In genomic region chr1:156813750-156814570, GRCh38 we compare ENCODE assay signal across 8 cellular contexts. TPM values are rescaled to one million over a fixed set of nuclear protein-coding genes. Genes with fewer than 3 reads are reported as not detected.
DNase-seq lines count a peak whose midpoint lies in the region; ATAC-seq and TF ChIP-seq lines count a peak whose summit lies in the region.

No MANE protein-coding gene starts in this region.

- TF ChIP-seq POLR2A in Peyer's patch (IDR thresholded peaks at IDR 0.05) (no peak), ovary (IDR thresholded peaks at IDR 0.05) (no peak), thyroid gland (IDR thresholded peaks at IDR 0.05) (peak in 1 of 2 donors; percentile 16)

- TF ChIP-seq CTCF in Peyer's patch (IDR thresholded peaks at IDR 0.05) (peak; percentile 24 to 78 (median 70)), ovary (IDR thresholded peaks at IDR 0.05) (peak; percentile 38 to 57 (median 52)), thyroid gland (IDR thresholded peaks at IDR 0.05) (peak; percentile 19 to 76 (median 43))

- no peaks in the 10 kb centered on the region for H3K36me3 ChIP-seq in Peyer's patch
- H3K36me3 ChIP-seq in ovary: no peaks in the 10 kb centered on the region
- no peaks in the 10 kb centered on the region for H3K36me3 ChIP-seq in thyroid gland

- 7 to 19% (median 12%) methylated on average over 19 to 60 of the region's 60 CpGs for WGBS in ovary, 3 donors
- 20 to 40% methylated on average over 15 to 40 of the region's 60 CpGs for WGBS in thyroid gland, 2 donors

- peak overlapping the region; percentile 73 to 93 (median 84) for H3K27ac ChIP-seq in Peyer's patch
- peak overlapping the region in 1 of 2 donors; percentile 15 for H3K27ac ChIP-seq in ovary
- H3K27ac ChIP-seq in thyroid gland: no peak overlapping the region

- no peaks in the 10 kb centered on the region for H3K9me3 ChIP-seq in Peyer's patch
- no peaks in the 10 kb centered on the region for H3K9me3 ChIP-seq in ovary
- H3K9me3 ChIP-seq in thyroid gland: no peaks in the 10 kb centered on the region

- H3K4me3 ChIP-seq in Peyer's patch: peak overlapping the region; percentile 48 to 54 (median 52)
- H3K4me3 ChIP-seq in ovary: peak overlapping the region; percentile 37
- peak overlapping the region in 2 of 3 donors; percentile 19 to 34 for H3K4me3 ChIP-seq in thyroid gland (replicated peaks in 1 of 3)

- TF ChIP-seq EP300 in ovary (IDR thresholded peaks at IDR 0.05): no peak

- intact Hi-C loops in head of caudate nucleus (cut with DNase I): no loop called here
- intact Hi-C loops in ovary (cut with DNase I): no loop called here
- intact Hi-C loops in thyroid gland (cut with DNase I): no loop called here

- H3K4me1 ChIP-seq in Peyer's patch: peaks cover 0 to 23% (median 3%) of the 10 kb centered on the region in 4 donors
- H3K4me1 ChIP-seq in ovary (ENCODE audit: insufficient read depth): peaks cover 5% of the 10 kb centered on the region
- H3K4me1 ChIP-seq in thyroid gland: peaks cover 10 to 21% of the 10 kb centered on the region in 2 donors

- ATAC-seq in GM19351 (IDR thresholded peaks at IDR 0.05; ENCODE audit: unreplicated experiment): peak; percentile 49

- DNase-seq in AG08395 (ENCODE audit: low spot score) (peak; percentile 62), Peyer's patch (peak; percentile 62 to 86 (median 85)), head of caudate nucleus (peak in 40 of 42 donors; percentile 20 to 77 (median 52)), ovary (peak; percentile 54 to 77 (median 64)), thyroid gland (peak; percentile 61 to 63), foreskin melanocyte (no peak)
- peak in 3 of 4 experiments; percentile 28 to 57 (median 42) for DNase-seq in activated naive CD4-positive, alpha-beta T cell (lab: John Stamatoyannopoulos, UW)

- H3K27me3 ChIP-seq in Peyer's patch (no peaks in the 10 kb centered on the region), ovary (no peaks in the 10 kb centered on the region), thyroid gland (no peaks in the 10 kb centered on the region)

RNA-seq across cellular contexts. Expression of gene SH2D2A, which starts 2.7 kb away (rescaled TPM):
- 10 to 100 TPM in 1 of 4 donors, 1 to 10 TPM in 2, not detected in 1; 2.7 to 13.5 (median 6.5) TPM for total RNA-seq in Peyer's patch
- total RNA-seq in ovary: 1 to 10 TPM in 4 of 7 donors, under 1 TPM in 3; 0.40 to 2.8 (median 1.4) TPM
- under 1 TPM; 0.19 to 0.65 TPM for polyA plus RNA-seq in ovary
- total RNA-seq in thyroid gland: 1 to 10 TPM; 1.2 to 3.3 (median 2.0) TPM

RNA-seq across cellular contexts. Expression of gene INSRR, which starts 45.0 kb away (rescaled TPM):
- total RNA-seq in Peyer's patch (not detected), ovary (under 1 TPM in 1 of 7 donors, not detected in 6; 0.15 TPM), thyroid gland (not detected)
- under 1 TPM in 1 of 2 donors, not detected in 1; 0.02 TPM for polyA plus RNA-seq in ovary

RNA-seq across cellular contexts. Expression of gene PRCC, which starts 46.6 kb away (rescaled TPM):
- total RNA-seq in Peyer's patch (100 to 1,000 TPM in 1 of 4 donors, 10 to 100 TPM in 3; 43.3 to 114 (median 46.3) TPM), ovary (10 to 100 TPM; 24.7 to 65.2 (median 50.9) TPM), thyroid gland (10 to 100 TPM; 34.8 to 57.9 (median 43.6) TPM)
- 10 to 100 TPM; 38.6 to 72.5 TPM for polyA plus RNA-seq in ovary

RNA-seq across cellular contexts. Expression of gene NTRK1, which starts 46.7 kb away (rescaled TPM):
- under 1 TPM in 1 of 4 donors, not detected in 3; 0.57 TPM for total RNA-seq in Peyer's patch
- total RNA-seq in ovary: under 1 TPM in 4 of 7 donors, not detected in 3; 0.34 to 0.92 (median 0.41) TPM
- polyA plus RNA-seq in ovary: under 1 TPM in 1 of 2 donors, not detected in 1; 0.11 TPM
- 1 to 10 TPM in 1 of 4 donors, under 1 TPM in 3; 0.11 to 1.2 (median 0.63) TPM for total RNA-seq in thyroid gland

Comparison
In these comparisons a context has a peak if more than half of its experiments do, and no peak if none do; other contexts are left out.
1. H3K27ac ChIP-seq: peak in Peyer's patch (4 of 4); none in thyroid gland (0 of 3).
2. Peak in every context shown above with its lines, with median percentiles within 50 percentile points of each other: H3K4me3 ChIP-seq and CTCF ChIP-seq.